In genomic region chr20:4053071-4053470, GRCh38 we compare ENCODE assay signal across 14 cellular contexts. TPM values are rescaled to one million over a fixed set of nuclear protein-coding genes. Genes with fewer than 3 reads are reported as not detected.
DNase-seq lines count a peak whose midpoint lies in the region; ATAC-seq, FAIRE-seq and TF ChIP-seq lines count a peak whose summit lies in the region.
"Had no signal": no experiment of that assay in that cellular context is flagged by ENCODE, and none has a peak within 500 bp of the region (broad histone marks: within the 10 kb centered on the region; RNA-seq: fewer than 3 reads in every experiment).

No MANE protein-coding gene starts in this region.

- H3K4me3 ChIP-seq in HepG2 (replicated peaks in 1 of 3; ENCODE audit: insufficient read depth in 1 of 3, low read depth in 2 of 3, low read length in 3 of 3): no peak overlapping the region
- no peak overlapping the region for H3K4me3 ChIP-seq in right lobe of liver
- H3K4me3 ChIP-seq in RWPE2 (ENCODE audit: severe bottlenecking): no peak overlapping the region
- H3K4me3 ChIP-seq in astrocyte (ENCODE audit: insufficient read depth, low read depth, low read length): no peak overlapping the region
- no peak overlapping the region for H3K4me3 ChIP-seq in tibial artery
- H3K4me3 ChIP-seq: GM12878 had no signal

- intact Hi-C loops in HepG2 (cut with micrococcal nuclease; ENCODE audit: unreplicated experiment) (no loop called here), right lobe of liver (cut with DNase I) (no loop called here), tibial artery (cut with DNase I; ENCODE audit: low total_unique reads) (no loop called here), head of caudate nucleus (cut with DNase I) (no loop called here)

- H3K9me3 ChIP-seq in HepG2 (ENCODE audit: low read length) (no peaks in the 10 kb centered on the region), right lobe of liver (no peaks in the 10 kb centered on the region), RWPE2 (ENCODE audit: severe bottlenecking) (no peaks in the 10 kb centered on the region), astrocyte (ENCODE audit: insufficient read depth, low read depth, low read length) (no peaks in the 10 kb centered on the region), tibial artery (no peaks in the 10 kb centered on the region)

- FAIRE-seq in HepG2 (lab: Jason Lieb, UNC) (peak; percentile 4), astrocyte (lab: Jason Lieb, UNC) (no peak)
- FAIRE-seq: GM12878 had no signal

- no peaks in the 10 kb centered on the region for H3K4me1 ChIP-seq in HepG2 (ENCODE audit: insufficient read depth, low read length)
- no peaks in the 10 kb centered on the region for H3K4me1 ChIP-seq in right lobe of liver
- peaks cover 23% of the 10 kb centered on the region for H3K4me1 ChIP-seq in RWPE2 (ENCODE audit: insufficient read depth, poor library complexity, severe bottlenecking)
- H3K4me1 ChIP-seq in astrocyte (ENCODE audit: insufficient read depth, low read length): no peaks in the 10 kb centered on the region
- peaks cover 0 to 18% (median 13%) of the 10 kb centered on the region in 4 donors for H3K4me1 ChIP-seq in tibial artery

- in situ Hi-C loops in HepG2 (cut with HindIII; ENCODE audit: extremely low pct_ligation_motif_present, low pct_unique_long_range_greater_than_20kb): no loop called here

- H3K9me3 Mint-ChIP-seq in astrocyte (ENCODE audit: unreplicated experiment): no peaks in the 10 kb centered on the region
- H3K9me3 Mint-ChIP-seq: CD4-positive, alpha-beta T cell had no signal

- DNase-seq in HepG2 (ENCODE audit: low spot score) (no peak), right lobe of liver (no peak), RWPE2 (ENCODE audit: low spot score) (no peak), astrocyte (ENCODE audit: low read depth) (no peak), tibial artery (no peak), head of caudate nucleus (no peak), mucosa of gallbladder (ENCODE audit: low spot score) (no peak)
- DNase-seq: C1 segment of cervical spinal cord; Calu3; CD4-positive, alpha-beta T cell; DMS 273 treated with DMSO at 0.1 percent for 48 hours had no signal

- no peak overlapping the region for H3K27ac ChIP-seq in HepG2 (ENCODE audit: extremely low read length, insufficient read depth, low read length)
- H3K27ac ChIP-seq in right lobe of liver: no peak overlapping the region
- peak overlapping the region; percentile 58 for H3K27ac ChIP-seq in RWPE2 (ENCODE audit: poor library complexity, severe bottlenecking)
- H3K27ac ChIP-seq in astrocyte (ENCODE audit: low read depth, low read length): no peak overlapping the region
- H3K27ac ChIP-seq in tibial artery: peak overlapping the region; percentile 66 to 67

- H4K20me1 ChIP-seq in HepG2 (ENCODE audit: insufficient read depth, low read length): no peaks in the 10 kb centered on the region
- no peaks in the 10 kb centered on the region for H4K20me1 ChIP-seq in astrocyte (ENCODE audit: insufficient read depth, low read length)

- H3K79me2 ChIP-seq in HepG2 (ENCODE audit: insufficient read depth, low read length): no peaks in the 10 kb centered on the region
- no peaks in the 10 kb centered on the region for H3K79me2 ChIP-seq in astrocyte (ENCODE audit: insufficient read depth, low read length)

- ATAC-seq in HepG2 (no peak), right lobe of liver (no peak), RWPE2 (ENCODE audit: low read depth) (peak; percentile 49; the same call in 2 of the 3 replicates), GM18517 (IDR thresholded peaks at IDR 0.05; ENCODE audit: unreplicated experiment) (no peak)
- ATAC-seq: GM12878 had no signal

- H3K4me3 Mint-ChIP-seq in astrocyte (ENCODE audit: unreplicated experiment): no peak overlapping the region
- H3K4me3 Mint-ChIP-seq: B cell; CD4-positive, alpha-beta T cell had no signal

- H3K27ac Mint-ChIP-seq in astrocyte (ENCODE audit: unreplicated experiment): peak overlapping the region; percentile 14
- H3K27ac Mint-ChIP-seq: B cell; CD4-positive, alpha-beta T cell had no signal

- H3K36me3 ChIP-seq in HepG2 (replicated peaks in 1 of 2; ENCODE audit: control insufficient read depth in 1 of 2, insufficient read depth in 2 of 2, low read length in 2 of 2) (no peaks in the 10 kb centered on the region), right lobe of liver (no peaks in the 10 kb centered on the region), RWPE2 (ENCODE audit: low read depth) (no peaks in the 10 kb centered on the region), astrocyte (ENCODE audit: insufficient read depth, low read length) (no peaks in the 10 kb centered on the region), tibial artery (no peaks in the 10 kb centered on the region)

- no peak for TF ChIP-seq RAD21 in HepG2 (CRISPR knock-in tag; IDR thresholded peaks at IDR 0.05)

- TF ChIP-seq CTCF in HepG2 (CRISPR knock-in tag; IDR thresholded peaks at IDR 0.05) (no peak), right lobe of liver (IDR thresholded peaks at IDR 0.05) (no peak), RWPE2 (IDR thresholded peaks at IDR 0.05; ENCODE audit: poor library complexity, severe bottlenecking) (no peak), astrocyte (IDR thresholded peaks at IDR 0.05; ENCODE audit: insufficient read depth, low read depth, low read length) (no peak), tibial artery (IDR thresholded peaks at IDR 0.05) (no peak)

- CTCF ChIA-PET in HepG2 (lab: Yijun Ruan, JAX; ENCODE audit: low intra/inter-chr PET ratio, low total read pairs): no interaction called here

- BruUV-seq in HepG2 (replicated peaks; lab: Mats Ljungman, UMichigan): no TSS peak

- POLR2A ChIA-PET in HepG2 (lab: Yijun Ruan, JAX): no interaction called here

- peaks cover 5 to 20% of the 10 kb centered on the region in 2 experiments; a peak in 3 of 5 replicates for H3K27me3 ChIP-seq in HepG2 (ENCODE audit: control insufficient read depth in 1 of 2, insufficient read depth in 2 of 2, low read length in 2 of 2)
- H3K27me3 ChIP-seq in right lobe of liver: no peaks in the 10 kb centered on the region
- H3K27me3 ChIP-seq in RWPE2 (ENCODE audit: insufficient read depth, poor library complexity, severe bottlenecking): no peaks in the 10 kb centered on the region
- no peaks in the 10 kb centered on the region for H3K27me3 ChIP-seq in astrocyte (ENCODE audit: insufficient read depth, low read length)
- H3K27me3 ChIP-seq in tibial artery: no peaks in the 10 kb centered on the region

- H2AFZ ChIP-seq in HepG2 (ENCODE audit: low read length) (no peak overlapping the region), astrocyte (ENCODE audit: low read depth, low read length) (no peak overlapping the region)

- no peaks in the 10 kb centered on the region for H3K36me3 Mint-ChIP-seq in astrocyte (ENCODE audit: low read depth, unreplicated experiment)

- peaks cover 3% of the 10 kb centered on the region for H3K4me1 Mint-ChIP-seq in astrocyte (ENCODE audit: low read depth, unreplicated experiment)
- H3K4me1 Mint-ChIP-seq: B cell had no signal

- TF ChIP-seq POLR2A in HepG2 (IDR thresholded peaks at IDR 0.05; ENCODE audit: insufficient read depth in 1 of 2, low read depth in 2 of 2, low read length in 2 of 2) (no peak), right lobe of liver (IDR thresholded peaks at IDR 0.05) (no peak)

- peaks cover 12% of the 10 kb centered on the region for H3K27me3 Mint-ChIP-seq in astrocyte (ENCODE audit: low read depth, unreplicated experiment)
- H3K27me3 Mint-ChIP-seq: CD4-positive, alpha-beta T cell had no signal

- H3K9ac ChIP-seq in HepG2 (ENCODE audit: insufficient read depth, low read depth, low read length) (no peak overlapping the region), astrocyte (ENCODE audit: low read length) (no peak overlapping the region)

- TF ChIP-seq EP300 in HepG2 (IDR thresholded peaks at IDR 0.05; ENCODE audit: low read depth in 2 of 2, low read length in 2 of 2) (no peak), HepG2 (CRISPR knock-in tag; IDR thresholded peaks at IDR 0.05; ENCODE audit: borderline replicate concordance) (no peak)

- H3K4me2 ChIP-seq in HepG2 (ENCODE audit: low read depth, low read length) (no peak overlapping the region), astrocyte (ENCODE audit: low read length) (peak overlapping the region; percentile 23)

TF ChIP-seq in HepG2, 621 proteins besides CTCF, POLR2A, EP300 and RAD21 (continues in another document):
- no peak for TF ChIP-seq FOSL1 (CRISPR knock-in tag; IDR thresholded peaks at IDR 0.05; ENCODE audit: borderline replicate concordance)
- no peak for TF ChIP-seq ZNF547 (CRISPR knock-in tag; IDR thresholded peaks at IDR 0.05)

RNA-seq across cellular contexts. Expression of gene RNF24, which starts 37.7 kb away (rescaled TPM):
- total RNA-seq in HepG2 (2016; rRNA removed; fragmentation: Illumina TruSeq; extraction: Trizol) (2.4 and 2.9 TPM in 2 replicates), right lobe of liver (1 to 10 TPM; 1.1 to 8.7 (median 2.2) TPM), astrocyte (17.4 and 19.0 TPM in 2 replicates), mucosa of gallbladder (9.4 TPM)
- total RNA-seq in HepG2 (2016; cell fraction: cytosol; rRNA removed; fragmentation: Illumina TruSeq; extraction: Trizol; ENCODE audit: low read depth): 1.3 and 1.6 TPM in 2 replicates
- total RNA-seq in HepG2 (2016; cell fraction: insoluble cytoplasmic fraction; rRNA removed; fragmentation: Illumina TruSeq; extraction: Trizol): 2.4 and 2.9 TPM in 2 replicates
- total RNA-seq in HepG2 (2016; cell fraction: membrane; rRNA removed; fragmentation: Illumina TruSeq; extraction: Trizol): 2.8 and 3.3 TPM in 2 replicates
- 3.7 and 4.2 TPM in 2 replicates for total RNA-seq in HepG2 (2016; cell fraction: nucleus; rRNA removed; fragmentation: Illumina TruSeq; extraction: Trizol)
- 10.4 TPM in 2 replicates for polyA plus RNA-seq in HepG2 (2011; rRNA removed)
- polyA plus RNA-seq in HepG2 (2011; cell fraction: cytosol; rRNA removed): 8.1 and 10.3 TPM in 2 replicates
- polyA plus RNA-seq in HepG2 (2011; cell fraction: nucleus; rRNA removed): 10.7 and 11.5 TPM in 2 replicates
- polyA plus RNA-seq in HepG2 (2012): 9.7 and 9.9 TPM in 2 replicates
- 2.5 and 3.5 TPM in 2 replicates for polyA plus RNA-seq in HepG2 (2016; cell fraction: cytosol; fragmentation: Illumina TruSeq; extraction: Trizol; ENCODE audit: low read depth)
- 3.0 and 3.3 TPM in 2 replicates for polyA plus RNA-seq in HepG2 (2016; cell fraction: insoluble cytoplasmic fraction; fragmentation: Illumina TruSeq; extraction: Trizol; ENCODE audit: low read depth)
- polyA plus RNA-seq in HepG2 (2016; cell fraction: membrane; fragmentation: Illumina TruSeq; extraction: Trizol; ENCODE audit: low read depth): 3.9 and 4.1 TPM in 2 replicates
- 5.8 and 6.3 TPM in 2 replicates for polyA plus RNA-seq in HepG2 (2016; cell fraction: nucleus; fragmentation: Illumina TruSeq; extraction: Trizol; ENCODE audit: insufficient read depth, low read depth)
- polyA minus RNA-seq in HepG2 (2011; rRNA and poly(A)+ RNA removed; ENCODE audit: low replicate concordance): 12.7 and 15.9 TPM in 2 replicates
- 9.9 and 12.7 TPM in 2 replicates for polyA minus RNA-seq in HepG2 (2011; cell fraction: cytosol; rRNA and poly(A)+ RNA removed)
- polyA minus RNA-seq in HepG2 (2011; cell fraction: nucleus; rRNA and poly(A)+ RNA removed): 7.1 and 8.6 TPM in 2 replicates

Comparison
In these comparisons a context has a peak if more than half of its experiments do, and no peak if none do; other contexts are left out.
1. H3K27ac ChIP-seq: peak in RWPE2 (single experiment) and tibial artery (2 of 2); none in HepG2 (single experiment), right lobe of liver (0 of 3) and astrocyte (single experiment).